ENCODE assay signal across 27 cellular contexts in genomic region chr1:90023691-90024090, GRCh38.
"Had no signal": no experiment of that assay in that cellular context is flagged by ENCODE, and none has a peak within 500 bp of the region (broad histone marks: within the 10 kb centered on the region; RNA-seq: fewer than 3 reads in every experiment).

No MANE protein-coding gene starts in this region.

- H3K27ac ChIP-seq: heart right ventricle, hepatocyte, left lung, lower lobe of right lung, ovary, prostate gland, skin epidermis, suprapubic skin, thoracic aorta, tibial artery, upper lobe of right lung had no signal

- H3K9me3 ChIP-seq: ovary, prostate gland, suprapubic skin, thoracic aorta, tibial artery had no signal

- H3K4me3 Mint-ChIP-seq: mesothelial cell of epicardium; naive B cell; natural killer cell; stimulated activated effector memory CD8-positive, alpha-beta T cell treated with anti-CD3 and anti-CD28 coated beads, Interleukin-12 subunit alpha, Interleukin-12 subunit beta, amount 100 ng/mL, for 72 hours; stimulated activated naive CD8-positive, alpha-beta T cell treated with anti-CD3 and anti-CD28 coated beads, Interleukin-15, Interleukin-2, amounts not matched to agents 100 ng/mL and 50 ng/mL, for 24 hours had no signal

- H3K4me3 ChIP-seq: heart right ventricle, hepatocyte, left lung, lower lobe of right lung, ovary, prostate gland, skin epidermis, suprapubic skin, thoracic aorta, tibial artery, upper lobe of right lung had no signal

- H2AFZ ChIP-seq: hepatocyte had no signal

- H3K27me3 Mint-ChIP-seq: naive B cell; stimulated activated naive CD8-positive, alpha-beta T cell treated with anti-CD3 and anti-CD28 coated beads, Interleukin-15, Interleukin-2, amounts not matched to agents 100 ng/mL and 50 ng/mL, for 24 hours had no signal

- FAIRE-seq: kidney, urothelium cell line had no signal

- ATAC-seq: heart right ventricle; left colon; left lung; lower lobe of right lung; natural killer cell; right cardiac atrium; sciatic nerve; stimulated activated effector memory CD8-positive, alpha-beta T cell treated with anti-CD3 and anti-CD28 coated beads, Interleukin-12 subunit alpha, Interleukin-12 subunit beta, amount 100 ng/mL, for 72 hours; upper lobe of right lung had no signal

- H3K27me3 ChIP-seq: heart right ventricle, hepatocyte, left lung, ovary, suprapubic skin, tibial artery, upper lobe of right lung had no signal

- H3K36me3 ChIP-seq: ovary, prostate gland had no signal

- H3K27ac Mint-ChIP-seq: mesothelial cell of epicardium; natural killer cell; stimulated activated effector memory CD8-positive, alpha-beta T cell treated with anti-CD3 and anti-CD28 coated beads, Interleukin-12 subunit alpha, Interleukin-12 subunit beta, amount 100 ng/mL, for 72 hours; stimulated activated naive CD8-positive, alpha-beta T cell treated with anti-CD3 and anti-CD28 coated beads, Interleukin-15, Interleukin-2, amounts not matched to agents 100 ng/mL and 50 ng/mL, for 24 hours had no signal

- H3K4me2 ChIP-seq: hepatocyte had no signal

- H3K4me1 ChIP-seq: heart right ventricle, left lung, lower lobe of right lung, prostate gland, suprapubic skin, tibial artery, upper lobe of right lung had no signal

- H3K9me3 Mint-ChIP-seq: mesothelial cell of epicardium had no signal

- DNase-seq: heart right ventricle; kidney; left colon; left lung; lower lobe of right lung; mammary epithelial cell; mesenchymal stem cell; naive B cell; natural killer cell; ovary; retina; right cardiac atrium; stimulated activated CD4-positive, alpha-beta T cell treated with anti-CD3 and anti-CD28 coated beads, Interleukin-4, amount 100 ng/mL, for 24 hours; stimulated activated naive CD4-positive, alpha-beta T cell; tibial artery; trophoblast cell; upper lobe of right lung had no signal

- H3K4me1 Mint-ChIP-seq: mesothelial cell of epicardium; natural killer cell; stimulated activated effector memory CD8-positive, alpha-beta T cell treated with anti-CD3 and anti-CD28 coated beads, Interleukin-12 subunit alpha, Interleukin-12 subunit beta, amount 100 ng/mL, for 72 hours had no signal
